Comparison of ENCODE assay signal across 28 cellular contexts in genomic region chr6:143174951-143175350, GRCh38.
"Had no signal": no experiment of that assay in that cellular context is flagged by ENCODE, and none has a peak within 500 bp of the region (broad histone marks: within the 10 kb centered on the region; RNA-seq: fewer than 3 reads in every experiment).

No MANE protein-coding gene starts in this region.

- H3K4me3 Mint-ChIP-seq: dendritic cell treated with granulocyte-macrophage colony-stimulating factor and Interleukin-4, amounts not matched to agents 40 ng/mL and 50 ng/mL, for 4 days; effector memory CD8-positive, alpha-beta T cell; endodermal cell; mesothelial cell of epicardium had no signal

- H3K27me3 ChIP-seq: colonic mucosa, esophagus squamous epithelium, gastrocnemius medialis, heart right ventricle, left lung had no signal

- ATAC-seq: effector memory CD8-positive, alpha-beta T cell; esophagus mucosa; gastrocnemius medialis; heart right ventricle; left cardiac atrium; left lung; left ventricle myocardium superior; lower lobe of right lung; mucosa of descending colon had no signal

- H3K4me3 ChIP-seq: colonic mucosa, esophagus squamous epithelium, gastrocnemius medialis, heart right ventricle, left lung, lower lobe of right lung, mucosa of descending colon had no signal

- H3K4me1 ChIP-seq: colonic mucosa, esophagus squamous epithelium, left lung, lower lobe of right lung had no signal

- H3K9me3 ChIP-seq: colonic mucosa, esophagus squamous epithelium, gastrocnemius medialis had no signal

- DNase-seq: colonic mucosa; cortex of kidney; effector CD8-positive, alpha-beta T cell; effector memory CD8-positive, alpha-beta T cell; endodermal cell; erythroblast; esophagus squamous epithelium; foreskin fibroblast; foreskin melanocyte; gastrocnemius medialis; glutamatergic neuron; head of caudate nucleus; heart right ventricle; hippocampal formation; left cardiac atrium; left lung; left ventricle myocardium superior; lower lobe of right lung; mesenchymal stem cell; mucosa of descending colon; naive B cell had no signal

- H3K27ac Mint-ChIP-seq: dendritic cell treated with granulocyte-macrophage colony-stimulating factor and Interleukin-4, amounts not matched to agents 40 ng/mL and 50 ng/mL, for 4 days; effector memory CD8-positive, alpha-beta T cell; endodermal cell; mesothelial cell of epicardium had no signal

- FAIRE-seq: endometrium, islet of Langerhans, keratinocyte had no signal

- H3K36me3 ChIP-seq: colonic mucosa, gastrocnemius medialis, lower lobe of right lung had no signal

- H3K27ac ChIP-seq: colonic mucosa, epithelial cell of prostate, esophagus squamous epithelium, gastrocnemius medialis, heart right ventricle, left lung, lower lobe of right lung had no signal

- H3K27me3 Mint-ChIP-seq: dendritic cell treated with granulocyte-macrophage colony-stimulating factor and Interleukin-4, amounts not matched to agents 40 ng/mL and 50 ng/mL, for 4 days; effector memory CD8-positive, alpha-beta T cell; naive B cell had no signal

- H3K4me1 Mint-ChIP-seq: endodermal cell, mesothelial cell of epicardium, naive B cell had no signal
